ENCODE assay signal across 33 cellular contexts in the genomic region with DNA sequence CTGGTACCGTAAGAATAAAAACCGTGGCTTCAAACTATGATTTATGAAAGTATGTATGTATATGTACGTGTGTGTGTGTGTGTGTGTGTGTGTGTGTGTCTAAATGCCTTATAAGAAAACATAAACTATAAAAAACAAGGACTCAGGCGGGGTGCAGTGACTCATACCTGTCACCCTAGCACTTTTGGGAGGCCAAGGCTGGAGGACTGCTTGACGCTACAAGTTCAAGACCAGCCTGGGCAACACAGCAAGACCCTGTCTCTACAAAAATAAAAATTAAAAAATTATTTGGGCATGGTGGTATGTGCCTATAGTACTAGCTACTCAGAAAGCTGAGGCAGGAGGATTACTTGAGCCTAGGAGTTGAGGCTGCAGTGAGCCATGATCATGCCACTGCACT. TPM values are rescaled to one million over a fixed set of nuclear protein-coding genes. Genes with fewer than 3 reads are reported as not detected.
DNase-seq lines count a peak whose midpoint lies in the region; ATAC-seq, FAIRE-seq and TF ChIP-seq lines count a peak whose summit lies in the region.
"Had no signal": no experiment of that assay in that cellular context is flagged by ENCODE, and none has a peak within 500 bp of the region (broad histone marks: within the 10 kb centered on the region; RNA-seq: fewer than 3 reads in every experiment).

No MANE protein-coding gene starts in this region.

- no peak overlapping the region for H3K9ac ChIP-seq in K562 (ENCODE audit: insufficient read depth in 1 of 2, low read depth in 2 of 2, low read length in 2 of 2)
- H3K9ac ChIP-seq: BLaER1; BLaER1 treated with 17β-estradiol and CSF1 and Interleukin-3, amounts not matched to agents 10 nM and 100 nM had no signal

- no peaks in the 10 kb centered on the region for H3K79me2 ChIP-seq in K562 (ENCODE audit: control insufficient read depth, insufficient read depth, low read length)

- no peak overlapping the region for H2AFZ ChIP-seq in K562 (ENCODE audit: low read depth, low read length)

- intact Hi-C loops in activated CD4-positive, alpha-beta T cell treated with anti-CD3 and anti-CD28 coated beads, Interleukin-2, amount 10 ng/mL, durations not matched to agents 24 days and 14 days (cut with micrococcal nuclease), result no loop called here
- intact Hi-C loops in K562 (cut with micrococcal nuclease), result no loop called here

- no peak for TF ChIP-seq POLR2A in K562 (conservative IDR thresholded peaks at IDR 0.05)

- DNase-seq in activated CD4-positive, alpha-beta T cell treated with anti-CD3 and anti-CD28 coated beads, Interleukin-2, amount 10 ng/mL, durations not matched to agents 7 days and 5 days, result no peak
- no peak for DNase-seq in activated CD4-positive, alpha-beta T cell treated with anti-CD3 and anti-CD28 coated beads, Interleukin-2, amount 10 ng/mL, durations not matched to agents 24 days and 14 days
- DNase-seq in K562 (ENCODE audit: extremely low read depth in 1 of 4, low spot score in 3 of 4), result no peak
- DNase-seq: 8988T; ACHN; AML-193; BE2C; C1 segment of cervical spinal cord; Caco-2; Calu3; CD4-positive, alpha-beta memory T cell; CD4-positive, alpha-beta T cell; CD4-positive, CD25-positive, alpha-beta regulatory T cell; CD8-positive, alpha-beta memory T cell; CD8-positive, alpha-beta T cell; COR-L47; DMS 273 treated with DMSO at 0.1 percent for 48 hours; DMS153; DMS53; DMS79; DMS79 treated with DMSO at 0.1 percent for 48 hours; DND-41; EL had no signal

- ATAC-seq in K562 (no peak), HG03439 (IDR thresholded peaks at IDR 0.05; ENCODE audit: unreplicated experiment) (no peak)
- ATAC-seq: A549; CD8-positive, alpha-beta T cell had no signal

- H3K9me3 ChIP-seq in K562 (replicated peaks; ENCODE audit: control insufficient read depth, insufficient read depth, low read depth, low read length), result no peaks in the 10 kb centered on the region
- H3K9me3 ChIP-seq: A549, BE2C, Caco-2 had no signal

- no peaks in the 10 kb centered on the region for H3K4me1 Mint-ChIP-seq in activated CD4-positive, alpha-beta T cell treated with anti-CD3 and anti-CD28 coated beads, Interleukin-2, amount 10 ng/mL, durations not matched to agents 7 days and 5 days
- no peaks in the 10 kb centered on the region for H3K4me1 Mint-ChIP-seq in activated CD4-positive, alpha-beta T cell treated with anti-CD3 and anti-CD28 coated beads, Interleukin-2, amount 10 ng/mL, durations not matched to agents 24 days and 14 days
- H3K4me1 Mint-ChIP-seq: B cell had no signal

- no peak overlapping the region for H3K4me2 ChIP-seq in K562 (ENCODE audit: insufficient read depth, low read length)
- H3K4me2 ChIP-seq: A549; BLaER1; BLaER1 treated with 17β-estradiol and CSF1 and Interleukin-3, amounts not matched to agents 10 nM and 100 nM had no signal

- H3K9me3 Mint-ChIP-seq in activated CD4-positive, alpha-beta T cell treated with anti-CD3 and anti-CD28 coated beads, Interleukin-2, amount 10 ng/mL, durations not matched to agents 7 days and 5 days, result no peaks in the 10 kb centered on the region
- H3K9me3 Mint-ChIP-seq in activated CD4-positive, alpha-beta T cell treated with anti-CD3 and anti-CD28 coated beads, Interleukin-2, amount 10 ng/mL, durations not matched to agents 24 days and 14 days, result no peaks in the 10 kb centered on the region
- H3K9me3 Mint-ChIP-seq: CD4-positive, alpha-beta memory T cell; CD4-positive, alpha-beta T cell; CD4-positive, CD25-positive, alpha-beta regulatory T cell; CD8-positive, alpha-beta memory T cell; CD8-positive, alpha-beta T cell had no signal

- H3K27ac ChIP-seq in K562 (ENCODE audit: extremely low read depth, low read depth, low read length), result no peak overlapping the region
- H3K27ac ChIP-seq: 22Rv1; A549; BLaER1; BLaER1 treated with 17β-estradiol and CSF1 and Interleukin-3, amounts not matched to agents 10 nM and 100 nM; C4-2B had no signal

- in situ Hi-C loops in K562 (cut with MboI), result no loop called here

- H3K4me1 ChIP-seq in K562 (replicated peaks in 1 of 2; ENCODE audit: control insufficient read depth in 2 of 2, insufficient read depth in 2 of 2, low read length in 2 of 2), result no peaks in the 10 kb centered on the region
- H3K4me1 ChIP-seq: BE2C, BLaER1, Caco-2 had no signal

- H3K27me3 Mint-ChIP-seq in activated CD4-positive, alpha-beta T cell treated with anti-CD3 and anti-CD28 coated beads, Interleukin-2, amount 10 ng/mL, durations not matched to agents 7 days and 5 days, result no peaks in the 10 kb centered on the region
- no peaks in the 10 kb centered on the region for H3K27me3 Mint-ChIP-seq in activated CD4-positive, alpha-beta T cell treated with anti-CD3 and anti-CD28 coated beads, Interleukin-2, amount 10 ng/mL, durations not matched to agents 24 days and 14 days
- H3K27me3 Mint-ChIP-seq: B cell; CD4-positive, alpha-beta memory T cell; CD4-positive, alpha-beta T cell; CD4-positive, CD25-positive, alpha-beta regulatory T cell; CD8-positive, alpha-beta memory T cell had no signal

- peaks cover 1% of the 10 kb centered on the region for H3K36me3 Mint-ChIP-seq in activated CD4-positive, alpha-beta T cell treated with anti-CD3 and anti-CD28 coated beads, Interleukin-2, amount 10 ng/mL, durations not matched to agents 7 days and 5 days (ENCODE audit: low read depth)
- H3K36me3 Mint-ChIP-seq in activated CD4-positive, alpha-beta T cell treated with anti-CD3 and anti-CD28 coated beads, Interleukin-2, amount 10 ng/mL, durations not matched to agents 24 days and 14 days (ENCODE audit: low read depth), result peaks cover 13% of the 10 kb centered on the region

- no peaks in the 10 kb centered on the region for H3K27me3 ChIP-seq in K562 (ENCODE audit: control insufficient read depth in 2 of 2, insufficient read depth in 2 of 2, low read length in 2 of 2)
- H3K27me3 ChIP-seq: BE2C; BLaER1; BLaER1 treated with 17β-estradiol and CSF1 and Interleukin-3, amounts not matched to agents 10 nM and 100 nM had no signal

- CTCF ChIA-PET in activated CD4-positive, alpha-beta T cell treated with anti-CD3 and anti-CD28 coated beads, Interleukin-2, amount 10 ng/mL, durations not matched to agents 7 days and 5 days (lab: Charles Lee), result no interaction called here
- CTCF ChIA-PET in K562 (lab: Yijun Ruan, JAX; ENCODE audit: low intra/inter-chr PET ratio), result no interaction called here

- TF ChIP-seq RAD21 in K562 (CRISPR knock-in tag; conservative IDR thresholded peaks at IDR 0.05 in 1 of 2, IDR thresholded peaks at IDR 0.05 in 1 of 2), result no peak

- H3K27ac Mint-ChIP-seq in activated CD4-positive, alpha-beta T cell treated with anti-CD3 and anti-CD28 coated beads, Interleukin-2, amount 10 ng/mL, durations not matched to agents 7 days and 5 days, result peak overlapping the region; percentile 46
- H3K27ac Mint-ChIP-seq in activated CD4-positive, alpha-beta T cell treated with anti-CD3 and anti-CD28 coated beads, Interleukin-2, amount 10 ng/mL, durations not matched to agents 24 days and 14 days, result no peak overlapping the region
- H3K27ac Mint-ChIP-seq: B cell; CD14-positive monocyte; CD4-positive, alpha-beta memory T cell; CD4-positive, alpha-beta T cell; CD4-positive, CD25-positive, alpha-beta regulatory T cell; CD8-positive, alpha-beta memory T cell; CD8-positive, alpha-beta T cell had no signal

- BruUV-seq in K562 (replicated peaks; lab: Mats Ljungman, UMichigan), result no TSS peak

- POLR2A ChIA-PET in activated CD4-positive, alpha-beta T cell treated with anti-CD3 and anti-CD28 coated beads, Interleukin-2, amount 10 ng/mL, durations not matched to agents 7 days and 5 days (lab: Charles Lee), result no interaction called here
- POLR2A ChIA-PET in K562 (lab: Yijun Ruan, JAX), result no interaction called here

- peaks cover 66% of the 10 kb centered on the region for H3K36me3 ChIP-seq in K562 (ENCODE audit: control insufficient read depth, insufficient read depth, low read length)
- H3K36me3 ChIP-seq: BE2C had no signal

- H3K4me3 ChIP-seq in K562, result no peak overlapping the region
- H3K4me3 ChIP-seq: A549; BLaER1; BLaER1 treated with 17β-estradiol and CSF1 and Interleukin-3, amounts not matched to agents 10 nM and 100 nM had no signal

- H3K9me1 ChIP-seq in K562 (ENCODE audit: control insufficient read depth, insufficient read depth, low read length), result no peaks in the 10 kb centered on the region

- no peak for TF ChIP-seq CTCF in K562 (IDR thresholded peaks at IDR 0.05 in 2 of 3, conservative IDR thresholded peaks at IDR 0.05 in 1 of 3; ENCODE audit: insufficient read depth in 2 of 3, low read depth in 1 of 3, low read length in 3 of 3)

- 88% methylated on average over 5 of the region's 5 CpGs for WGBS in K562 (ENCODE audit: insufficient coverage, low coverage, missing lambda C conversion rate)

- H4K20me1 ChIP-seq in K562 (replicated peaks; ENCODE audit: control insufficient read depth, insufficient read depth, low read length), result no peaks in the 10 kb centered on the region
- H4K20me1 ChIP-seq: BLaER1 had no signal

- TF ChIP-seq EP300 in K562 (IDR thresholded peaks at IDR 0.05; ENCODE audit: low read length), result no peak

- no peak overlapping the region for H3K4me3 Mint-ChIP-seq in activated CD4-positive, alpha-beta T cell treated with anti-CD3 and anti-CD28 coated beads, Interleukin-2, amount 10 ng/mL, durations not matched to agents 7 days and 5 days
- H3K4me3 Mint-ChIP-seq in activated CD4-positive, alpha-beta T cell treated with anti-CD3 and anti-CD28 coated beads, Interleukin-2, amount 10 ng/mL, durations not matched to agents 24 days and 14 days, result no peak overlapping the region
- H3K4me3 Mint-ChIP-seq: B cell; CD14-positive monocyte; CD4-positive, alpha-beta memory T cell; CD4-positive, alpha-beta T cell; CD4-positive, CD25-positive, alpha-beta regulatory T cell; CD8-positive, alpha-beta memory T cell; CD8-positive, alpha-beta T cell had no signal

- FAIRE-seq in K562 (lab: Jason Lieb, UNC), result no peak
- FAIRE-seq: A204.1, A549, D721Med had no signal

RNA-seq across cellular contexts. Expression of gene CCPG1, which starts 29.1 kb away (rescaled TPM):
- total RNA-seq in activated CD4-positive, alpha-beta T cell treated with anti-CD3 and anti-CD28 coated beads, Interleukin-2, amount 10 ng/mL, durations not matched to agents 7 days and 5 days, result 10 to 100 TPM; 13.0 to 13.1 TPM
- total RNA-seq in activated CD4-positive, alpha-beta T cell treated with anti-CD3 and anti-CD28 coated beads, Interleukin-2, amount 10 ng/mL, durations not matched to agents 24 days and 14 days, result 9.0 and 10.2 TPM in 2 replicates
- total RNA-seq in K562 (2011; cell fraction: chromatin; rRNA removed; ENCODE audit: low replicate concordance), result 52.4 and 135 TPM in 2 replicates
- total RNA-seq in K562 (2011; cell fraction: nucleolus; rRNA removed), result 18.8 and 28.3 TPM in 2 replicates
- total RNA-seq in K562 (2011; cell fraction: nucleoplasm; rRNA removed), result 41.9 and 56.3 TPM in 2 replicates
- total RNA-seq in K562 (2014; rRNA removed) (29.0 and 33.0 TPM in 2 replicates), K562 (2014; rRNA removed; fragmentation: Illumina TruSeq; extraction: Trizol) (54.9 and 76.1 TPM in 2 replicates), K562 (2015; rRNA removed; fragmentation: Illumina TruSeq; extraction: Trizol) (32.7 and 35.4 TPM in 2 replicates), K562 (2021) (41.9 and 48.7 TPM in 2 replicates)
- polyA plus RNA-seq in K562 (2011; rRNA removed) (43.8 and 44.3 TPM in 2 replicates), K562 (2014; fragmentation: Illumina TruSeq; extraction: Trizol) (44.5 and 47.3 TPM in 2 replicates), K562 (2014; fragmentation: Nextera tagmentation; extraction: Ambion mirVana) (10 to 100 TPM; 37.1 to 41.1 TPM), K562 (2014; rRNA removed) (24.5 and 33.0 TPM in 2 replicates)
- polyA plus RNA-seq in K562 (2011; cell fraction: cytosol; rRNA removed), result 6.3 and 13.6 TPM in 2 replicates
- polyA plus RNA-seq in K562 (2011; cell fraction: nucleus; rRNA removed), result 10.0 and 19.9 TPM in 2 replicates
- 20.6 and 150 TPM in 2 replicates for polyA plus RNA-seq in K562 (2012)
- 54.8 and 94.0 TPM in 2 replicates for polyA minus RNA-seq in K562 (2011; rRNA and poly(A)+ RNA removed)
- polyA minus RNA-seq in K562 (2011; cell fraction: cytosol; rRNA and poly(A)+ RNA removed), result 22.1 and 27.6 TPM in 2 replicates
- polyA minus RNA-seq in K562 (2011; cell fraction: nucleus; rRNA and poly(A)+ RNA removed), result 9.7 and 20.3 TPM in 2 replicates

RNA-seq across cellular contexts. Expression of gene PIERCE2, which starts 29.2 kb away (rescaled TPM):
- under 1 TPM in 1 of 2 experiments, not detected in 1; 0.60 TPM for total RNA-seq in activated CD4-positive, alpha-beta T cell treated with anti-CD3 and anti-CD28 coated beads, Interleukin-2, amount 10 ng/mL, durations not matched to agents 7 days and 5 days
- total RNA-seq in activated CD4-positive, alpha-beta T cell treated with anti-CD3 and anti-CD28 coated beads, Interleukin-2, amount 10 ng/mL, durations not matched to agents 24 days and 14 days, result 0.49 TPM in 1 of 2 replicates, not detected in the other
- 0.69 TPM in 1 of 2 replicates, not detected in the other for total RNA-seq in K562 (2011; cell fraction: chromatin; rRNA removed; ENCODE audit: low replicate concordance)
- 1.1 TPM in 1 of 2 replicates, not detected in the other for total RNA-seq in K562 (2011; cell fraction: nucleolus; rRNA removed)
- 0.66 and 1.3 TPM in 2 replicates for total RNA-seq in K562 (2011; cell fraction: nucleoplasm; rRNA removed)
- 2.3 and 2.9 TPM in 2 replicates for total RNA-seq in K562 (2014; rRNA removed)
- total RNA-seq in K562 (2014; rRNA removed; fragmentation: Illumina TruSeq; extraction: Trizol), result 2.9 and 3.3 TPM in 2 replicates
- 1.8 and 2.9 TPM in 2 replicates for total RNA-seq in K562 (2015; rRNA removed; fragmentation: Illumina TruSeq; extraction: Trizol)
- total RNA-seq in K562 (2021), result 2.0 and 3.1 TPM in 2 replicates
- polyA plus RNA-seq in K562 (2011; rRNA removed), result 3.1 and 4.2 TPM in 2 replicates
- polyA plus RNA-seq in K562 (2011; cell fraction: cytosol; rRNA removed), result 1.1 and 2.3 TPM in 2 replicates
- polyA plus RNA-seq in K562 (2011; cell fraction: nucleus; rRNA removed), result 0.43 and 0.70 TPM in 2 replicates
- polyA plus RNA-seq in K562 (2012), result 2.5 and 13.9 TPM in 2 replicates
- polyA plus RNA-seq in K562 (2014; fragmentation: Illumina TruSeq; extraction: Trizol), result 4.1 and 4.8 TPM in 2 replicates
- 1 to 10 TPM; 4.0 to 4.2 TPM for polyA plus RNA-seq in K562 (2014; fragmentation: Nextera tagmentation; extraction: Ambion mirVana)
- 3.8 and 4.4 TPM in 2 replicates for polyA plus RNA-seq in K562 (2014; rRNA removed)
- polyA minus RNA-seq in K562 (2011; rRNA and poly(A)+ RNA removed), result 0.42 and 0.45 TPM in 2 replicates
- 2.0 TPM in 1 of 2 replicates, not detected in the other for polyA minus RNA-seq in K562 (2011; cell fraction: cytosol; rRNA and poly(A)+ RNA removed)
- polyA minus RNA-seq in K562 (2011; cell fraction: nucleus; rRNA and poly(A)+ RNA removed), result 0.67 TPM in 1 of 2 replicates, not detected in the other
- total RNA-seq: CD4-positive, alpha-beta memory T cell; CD4-positive, alpha-beta T cell; CD4-positive, CD25-positive, alpha-beta regulatory T cell; CD8-positive, alpha-beta T cell had no signal
- polyA plus RNA-seq: CD8-positive, alpha-beta memory T cell had no signal
